ENCODE assay signal across 27 cellular contexts in the genomic region with DNA sequence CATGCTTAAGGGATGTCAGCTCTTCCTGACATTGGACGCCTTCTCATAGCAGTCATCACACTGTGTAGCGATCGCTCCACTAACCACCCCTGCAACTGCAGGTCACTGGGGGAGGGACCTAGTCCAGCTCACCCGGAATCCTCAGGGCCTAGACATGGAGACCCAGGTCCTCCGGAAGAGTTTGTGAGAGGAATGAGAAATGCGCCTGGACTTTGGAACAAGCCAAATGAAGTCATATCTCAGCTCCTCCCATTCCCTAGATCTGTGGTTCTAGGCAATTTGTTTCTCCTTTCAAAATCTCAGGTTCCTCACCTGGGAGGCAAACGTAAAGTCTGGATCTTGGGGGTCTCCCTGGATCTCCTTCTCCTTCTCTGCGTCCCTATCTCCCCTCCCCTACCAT.
"Had no signal": no experiment of that assay in that cellular context is flagged by ENCODE, and none has a peak within 500 bp of the region (broad histone marks: within the 10 kb centered on the region; RNA-seq: fewer than 3 reads in every experiment).

No MANE protein-coding gene starts in this region.

- DNase-seq: dermis blood vessel endothelial cell; effector CD4-positive, alpha-beta T cell; effector memory CD4-positive, alpha-beta T cell; erythroblast; esophagus squamous epithelium; foreskin fibroblast; foreskin melanocyte; glutamatergic neuron; head of caudate nucleus; hypothalamus; immature natural killer cell; islet precursor cell; kidney; kidney glomerular epithelial cell; left cardiac atrium; left lung; left ventricle myocardium superior; lower lobe of right lung; mesenchymal stem cell; mucosa of descending colon; naive thymus-derived CD4-positive, alpha-beta T cell had no signal

- H3K4me1 ChIP-seq: gastrocnemius medialis, left lung, lower lobe of right lung had no signal

- H3K9me3 ChIP-seq: esophagus squamous epithelium, gastrocnemius medialis, left lung, lower lobe of right lung, mucosa of descending colon had no signal

- H3K4me3 ChIP-seq: coronary artery, dorsolateral prefrontal cortex, esophagus squamous epithelium, gastrocnemius medialis, hepatocyte, left lung, lower lobe of right lung, mucosa of descending colon had no signal

- FAIRE-seq: colon, endothelial cell of umbilical vein, kidney had no signal

- H3K4me2 ChIP-seq: hepatocyte had no signal

- H3K36me3 ChIP-seq: esophagus squamous epithelium, gastrocnemius medialis, left lung, lower lobe of right lung had no signal

- H2AFZ ChIP-seq: hepatocyte had no signal

- H3K27me3 ChIP-seq: dorsolateral prefrontal cortex, gastrocnemius medialis, hepatocyte, left lung had no signal

- H3K79me2 ChIP-seq: hepatocyte had no signal

- ATAC-seq: gastrocnemius medialis; left cardiac atrium; left lung; left ventricle myocardium superior; lower lobe of right lung; mucosa of descending colon; naive thymus-derived CD4-positive, alpha-beta T cell had no signal

- H3K27ac ChIP-seq: coronary artery, esophagus squamous epithelium, gastrocnemius medialis, hepatocyte, left lung, lower lobe of right lung had no signal
